In genomic region chr6:54993948-54994347, GRCh38 we compare ENCODE assay signal across 27 cellular contexts.
"Had no signal": no experiment of that assay in that cellular context is flagged by ENCODE, and none has a peak within 500 bp of the region (broad histone marks: within the 10 kb centered on the region; RNA-seq: fewer than 3 reads in every experiment).

No MANE protein-coding gene starts in this region.

- H3K4me1 ChIP-seq: colonic mucosa, esophagus squamous epithelium, gastrocnemius medialis, heart right ventricle, left lung, lower lobe of right lung had no signal

- H3K36me3 ChIP-seq: colonic mucosa, esophagus squamous epithelium, gastrocnemius medialis, heart right ventricle, left lung, lower lobe of right lung had no signal

- H3K4me3 ChIP-seq: colonic mucosa, esophagus squamous epithelium, gastrocnemius medialis, heart right ventricle, left lung, lower lobe of right lung had no signal

- FAIRE-seq: endometrium, kidney had no signal

- ATAC-seq: effector memory CD8-positive, alpha-beta T cell; esophagus mucosa; gastrocnemius medialis; heart right ventricle; left lung; left ventricle myocardium superior; lower lobe of right lung had no signal

- DNase-seq: colonic mucosa; cortex of kidney; effector CD8-positive, alpha-beta T cell; effector memory CD8-positive, alpha-beta T cell; endodermal cell; erythroblast; esophagus squamous epithelium; foreskin fibroblast; foreskin melanocyte; gastrocnemius medialis; glutamatergic neuron; head of caudate nucleus; heart right ventricle; hypothalamus; immature natural killer cell; islet precursor cell; kidney; kidney glomerular epithelial cell; left lung; left ventricle myocardium superior; lower lobe of right lung; mesendoderm; midbrain; naive B cell had no signal

- H3K27me3 ChIP-seq: colonic mucosa, esophagus squamous epithelium, gastrocnemius medialis, heart right ventricle, left lung had no signal

- H3K27ac ChIP-seq: colonic mucosa, epithelial cell of prostate, esophagus squamous epithelium, gastrocnemius medialis, heart right ventricle, left lung, lower lobe of right lung had no signal

- H3K9me3 ChIP-seq: colonic mucosa, esophagus squamous epithelium, gastrocnemius medialis had no signal
